Comparison of ENCODE assay signal across 19 cellular contexts in the genomic region with DNA sequence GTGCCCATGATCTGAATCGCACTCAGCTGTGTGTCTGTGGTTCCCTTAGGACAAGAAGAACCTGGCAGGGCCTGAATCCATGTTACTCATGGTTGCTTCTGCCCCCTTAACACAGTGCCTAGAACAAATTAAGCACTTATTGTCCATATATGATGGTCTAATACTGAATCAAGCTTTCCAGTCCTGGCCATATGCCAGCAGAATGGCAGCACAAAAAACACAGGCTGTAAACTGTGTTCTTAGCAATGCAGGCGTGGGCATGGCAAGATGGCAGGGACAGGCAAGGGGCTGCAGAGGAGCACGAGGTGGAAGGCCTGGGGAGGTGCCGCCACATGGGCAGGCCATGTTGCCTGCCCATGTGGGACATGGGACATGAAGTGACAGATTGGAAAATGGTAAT.
"Had no signal": no experiment of that assay in that cellular context is flagged by ENCODE, and none has a peak within 500 bp of the region (broad histone marks: within the 10 kb centered on the region; RNA-seq: fewer than 3 reads in every experiment).

No MANE protein-coding gene starts in this region.

- H3K27me3 Mint-ChIP-seq: activated CD4-positive, alpha-beta memory T cell treated with anti-CD3 and anti-CD28 coated beads for 36 hours; activated T-cell treated with anti-CD3 and anti-CD28 coated beads, Interleukin-2, amount 50 U/mL, for 24 hours had no signal

- H3K9me3 Mint-ChIP-seq: activated CD4-positive, alpha-beta memory T cell treated with anti-CD3 and anti-CD28 coated beads for 36 hours; activated naive CD4-positive, alpha-beta T cell treated with anti-CD3 and anti-CD28 coated beads, Interleukin-2, amount 50 U/mL, for 72 hours; activated T-cell treated with anti-CD3 and anti-CD28 coated beads, Interleukin-2, amount 50 U/mL, for 24 hours; natural killer cell; stimulated activated naive CD8-positive, alpha-beta T cell treated with anti-CD3 and anti-CD28 coated beads, Interleukin-15, amount 100 ng/mL, for 72 hours had no signal

- H3K4me1 Mint-ChIP-seq: activated CD8-positive, alpha-beta memory T cell treated with anti-CD3 and anti-CD28 coated beads, Interleukin-2, amount 10 ng/mL, durations not matched to agents 7 days and 5 days; stimulated activated naive CD8-positive, alpha-beta T cell treated with anti-CD3 and anti-CD28 coated beads, Interleukin-15, amount 100 ng/mL, for 72 hours had no signal

- H3K27ac ChIP-seq: esophagus muscularis mucosa, thoracic aorta had no signal

- H3K36me3 Mint-ChIP-seq: activated CD4-positive, alpha-beta memory T cell treated with anti-CD3 and anti-CD28 coated beads for 36 hours; activated CD8-positive, alpha-beta memory T cell treated with anti-CD3 and anti-CD28 coated beads, Interleukin-2, amount 10 ng/mL, durations not matched to agents 7 days and 5 days; activated naive CD4-positive, alpha-beta T cell treated with anti-CD3 and anti-CD28 coated beads, Interleukin-2, amount 50 U/mL, for 72 hours; natural killer cell had no signal

- H3K4me3 Mint-ChIP-seq: activated CD4-positive, alpha-beta memory T cell treated with anti-CD3 and anti-CD28 coated beads for 36 hours; activated CD8-positive, alpha-beta memory T cell treated with anti-CD3 and anti-CD28 coated beads, Interleukin-2, amount 10 ng/mL, durations not matched to agents 7 days and 5 days; activated T-cell treated with anti-CD3 and anti-CD28 coated beads, Interleukin-2, amount 50 U/mL, for 24 hours; natural killer cell; stimulated activated naive CD8-positive, alpha-beta T cell treated with anti-CD3 and anti-CD28 coated beads, Interleukin-15, amount 100 ng/mL, for 72 hours had no signal

- H3K27me3 ChIP-seq: esophagus muscularis mucosa, spleen had no signal

- ATAC-seq: activated CD8-positive, alpha-beta memory T cell treated with anti-CD3 and anti-CD28 coated beads, Interleukin-2, amount 10 ng/mL, durations not matched to agents 7 days and 5 days; right cardiac atrium had no signal

- H3K4me3 ChIP-seq: esophagus muscularis mucosa, left ventricle myocardium inferior, spleen, thoracic aorta had no signal

- H3K9me3 ChIP-seq: esophagus muscularis mucosa, left ventricle myocardium inferior, thoracic aorta had no signal

- DNase-seq: activated CD8-positive, alpha-beta memory T cell treated with anti-CD3 and anti-CD28 coated beads, Interleukin-2, amount 10 ng/mL, durations not matched to agents 7 days and 5 days; activated effector memory CD4-positive, alpha-beta T cell treated with Interleukin-2 at 50 U/mL for 16 hours; activated T-cell treated with anti-CD3 and anti-CD28 coated beads, Interleukin-2, amount 50 U/mL, for 24 hours; caudate nucleus; cortex of kidney; effector CD4-positive, alpha-beta T cell; hippocampal formation; kidney; left ventricle myocardium inferior; natural killer cell; posterior cingulate gyrus; right cardiac atrium; spleen; stimulated activated naive CD8-positive, alpha-beta T cell treated with anti-CD3 and anti-CD28 coated beads, Interleukin-15, amount 100 ng/mL, for 72 hours; T-helper 1 cell had no signal

- H3K27ac Mint-ChIP-seq: activated CD4-positive, alpha-beta memory T cell treated with anti-CD3 and anti-CD28 coated beads for 36 hours; activated CD8-positive, alpha-beta memory T cell treated with anti-CD3 and anti-CD28 coated beads, Interleukin-2, amount 10 ng/mL, durations not matched to agents 7 days and 5 days; activated naive CD4-positive, alpha-beta T cell treated with anti-CD3 and anti-CD28 coated beads, Interleukin-2, amount 50 U/mL, for 72 hours; activated T-cell treated with anti-CD3 and anti-CD28 coated beads, Interleukin-2, amount 50 U/mL, for 24 hours had no signal
